ENCODE assay signal across 8 cellular contexts in genomic region chr12:53625373-53625945, GRCh38. TPM values are rescaled to one million over a fixed set of nuclear protein-coding genes. Genes with fewer than 3 reads are reported as not detected.
DNase-seq lines count a peak whose midpoint lies in the region; ATAC-seq and TF ChIP-seq lines count a peak whose summit lies in the region.

No MANE protein-coding gene starts in this region.

- no peaks in the 10 kb centered on the region for H3K27me3 Mint-ChIP-seq in neural crest cell (ENCODE audit: low read depth)

- H3K36me3 Mint-ChIP-seq in neural crest cell (ENCODE audit: low read depth): no peaks in the 10 kb centered on the region

- peak overlapping the region; percentile 89 to 98 (median 95) for H3K9ac ChIP-seq in BLaER1 treated with 17β-estradiol and CSF1 and Interleukin-3, amounts not matched to agents 10 nM and 100 nM

- peaks cover 0 to 9% (median 3%) of the 10 kb centered on the region in 11 experiments; a peak in 7 of 22 replicates for H3K9me3 ChIP-seq in BLaER1 treated with 17β-estradiol and CSF1 and Interleukin-3, amounts not matched to agents 10 nM and 100 nM (replicated peaks in 1 of 11)
- no peaks in the 10 kb centered on the region for H3K9me3 ChIP-seq in effector memory CD4-positive, alpha-beta T cell (ENCODE audit: control insufficient read depth, low read length)

- no peaks in the 10 kb centered on the region for H3K9me3 Mint-ChIP-seq in neural crest cell

- DNase-seq in NCI-H69 (lab: John Stamatoyannopoulos, UW) (peak; percentile 38), neural crest cell (ENCODE audit: low read depth, low spot score) (no peak), amniotic stem cell (lab: John Stamatoyannopoulos, UW) (no peak), sciatic nerve (ENCODE audit: low spot score) (no peak), left lobe of liver (ENCODE audit: low spot score) (no peak)
- no peak for DNase-seq in effector memory CD4-positive, alpha-beta T cell

- H3K4me1 ChIP-seq in BLaER1 treated with 17β-estradiol and CSF1 and Interleukin-3, amounts not matched to agents 10 nM and 100 nM: peaks cover 39 to 55% (median 44%) of the 10 kb centered on the region in 10 experiments
- H3K4me1 ChIP-seq in effector memory CD4-positive, alpha-beta T cell (ENCODE audit: control insufficient read depth, insufficient read depth, low read length, poor library complexity, severe bottlenecking): peaks cover 22% of the 10 kb centered on the region

- intact Hi-C loops in sciatic nerve (cut with DNase I): no loop called here

- peak overlapping the region; percentile 97 for H3K4me3 Mint-ChIP-seq in neural crest cell

- peaks cover 37% of the 10 kb centered on the region for H3K4me1 Mint-ChIP-seq in neural crest cell

- H4K20me1 ChIP-seq in BLaER1 treated with 17β-estradiol and CSF1 and Interleukin-3, amounts not matched to agents 10 nM and 100 nM: peaks cover 0 to 15% (median 0%) of the 10 kb centered on the region in 11 experiments; a peak in 5 of 22 replicates

- H3K4me2 ChIP-seq in BLaER1 treated with 17β-estradiol and CSF1 and Interleukin-3, amounts not matched to agents 10 nM and 100 nM: peak overlapping the region; percentile 84 to 99 (median 95)

- peak overlapping the region; percentile 66 to 82 (median 78) for H3K4me3 ChIP-seq in BLaER1 treated with 17β-estradiol and CSF1 and Interleukin-3, amounts not matched to agents 10 nM and 100 nM
- H3K4me3 ChIP-seq in effector memory CD4-positive, alpha-beta T cell (ENCODE audit: insufficient read depth, low read depth, low read length, poor library complexity, severe bottlenecking): peak overlapping the region; percentile 70

- no peak for TF ChIP-seq CTCF in neural crest cell (conservative IDR thresholded peaks at IDR 0.05)

- ATAC-seq in sciatic nerve: no peak
- no peak for ATAC-seq in GM21515 (IDR thresholded peaks at IDR 0.05; ENCODE audit: unreplicated experiment)
- ATAC-seq in left lobe of liver: no peak

- peaks cover 0 to 23% (median 7%) of the 10 kb centered on the region in 11 experiments; a peak in 9 of 22 replicates for H3K36me3 ChIP-seq in BLaER1 treated with 17β-estradiol and CSF1 and Interleukin-3, amounts not matched to agents 10 nM and 100 nM
- no peaks in the 10 kb centered on the region for H3K36me3 ChIP-seq in effector memory CD4-positive, alpha-beta T cell (ENCODE audit: control insufficient read depth, insufficient read depth, low read length)

- peak overlapping the region; percentile 65 for H3K27ac Mint-ChIP-seq in neural crest cell (ENCODE audit: unreplicated experiment)

- H3K27me3 ChIP-seq in BLaER1 treated with 17β-estradiol and CSF1 and Interleukin-3, amounts not matched to agents 10 nM and 100 nM: no peaks in the 10 kb centered on the region
- no peaks in the 10 kb centered on the region for H3K27me3 ChIP-seq in effector memory CD4-positive, alpha-beta T cell (replicated peaks; ENCODE audit: control insufficient read depth, insufficient read depth, low read length, poor library complexity, severe bottlenecking)

- peak overlapping the region; percentile 88 to 99 (median 95) for H3K27ac ChIP-seq in BLaER1 treated with 17β-estradiol and CSF1 and Interleukin-3, amounts not matched to agents 10 nM and 100 nM
- H3K27ac ChIP-seq in effector memory CD4-positive, alpha-beta T cell (ENCODE audit: insufficient read depth, low read length, poor library complexity, severe bottlenecking): peak overlapping the region; percentile 83

RNA-seq across cellular contexts. Expression of gene ATF7, which starts 0.7 kb away (rescaled TPM):
- total RNA-seq in neural crest cell (32.5 and 37.4 TPM in 2 replicates), sciatic nerve (62.5 TPM), left lobe of liver (18.1 TPM)

RNA-seq across cellular contexts. Expression of gene ATP5MC2, which starts 50.4 kb away (rescaled TPM):
- total RNA-seq in neural crest cell (596 and 603 TPM in 2 replicates), sciatic nerve (148 TPM), left lobe of liver (118 TPM)
